Comparison of ENCODE assay signal across 9 cellular contexts in genomic region chr11:78039391-78039918, GRCh38. TPM values are rescaled to one million over a fixed set of nuclear protein-coding genes. Genes with fewer than 3 reads are reported as not detected.
DNase-seq lines count a peak whose midpoint lies in the region; ATAC-seq, FAIRE-seq and TF ChIP-seq lines count a peak whose summit lies in the region.
"Had no signal": no experiment of that assay in that cellular context is flagged by ENCODE, and none has a peak within 500 bp of the region (broad histone marks: within the 10 kb centered on the region; RNA-seq: fewer than 3 reads in every experiment).

No MANE protein-coding gene starts in this region.

- no peak overlapping the region for H3K9ac ChIP-seq in keratinocyte (ENCODE audit: control insufficient read depth, extremely low read depth, insufficient read depth, low read length)

- no peaks in the 10 kb centered on the region for H4K20me1 ChIP-seq in keratinocyte (ENCODE audit: control insufficient read depth, extremely low read depth, insufficient read depth, low read length)

- TF ChIP-seq CTCF in keratinocyte (optimal IDR thresholded peaks at IDR 0.05 in 1 of 3, IDR thresholded peaks at IDR 0.05 in 1 of 3, conservative IDR thresholded peaks at IDR 0.05 in 1 of 3; ENCODE audit: extremely low read depth in 1 of 3, insufficient read depth in 2 of 3, low read length in 3 of 3) (no peak), thyroid gland (IDR thresholded peaks at IDR 0.05) (no peak)

- no peaks in the 10 kb centered on the region for H3K79me2 ChIP-seq in keratinocyte (ENCODE audit: control insufficient read depth, insufficient read depth, low read length)

- H3K36me3 ChIP-seq in keratinocyte (ENCODE audit: control insufficient read depth in 2 of 2, extremely low read depth in 1 of 2, insufficient read depth in 2 of 2, low read length in 2 of 2) (no peaks in the 10 kb centered on the region), thyroid gland (no peaks in the 10 kb centered on the region), HAP-1 (replicated peaks) (no peaks in the 10 kb centered on the region)

- H3K4me3 ChIP-seq in keratinocyte (ENCODE audit: control insufficient read depth in 2 of 3, extremely low read depth in 1 of 3, insufficient read depth in 2 of 3, low read depth in 1 of 3, low read length in 3 of 3) (no peak overlapping the region), thyroid gland (replicated peaks in 1 of 3) (no peak overlapping the region), HAP-1 (no peak overlapping the region)

- peak overlapping the region; percentile 91 for H3K27ac Mint-ChIP-seq in activated CD8-positive, alpha-beta memory T cell treated with anti-CD3 and anti-CD28 coated beads, Interleukin-2, amount 10 ng/mL, durations not matched to agents 7 days and 5 days
- peak overlapping the region; percentile 72 for H3K27ac Mint-ChIP-seq in T-helper 17 cell

- in situ Hi-C loops in HAP-1 (cut with MboI; ENCODE audit: low sequenced_read_pairs), result no loop called here

- no peak for TF ChIP-seq POLR2A in thyroid gland (IDR thresholded peaks at IDR 0.05)

- H3K9me3 Mint-ChIP-seq in activated CD8-positive, alpha-beta memory T cell treated with anti-CD3 and anti-CD28 coated beads, Interleukin-2, amount 10 ng/mL, durations not matched to agents 7 days and 5 days (ENCODE audit: low read depth), result no peaks in the 10 kb centered on the region
- H3K9me3 Mint-ChIP-seq: CD14-positive monocyte had no signal

- peak overlapping the region; percentile 57 for H3K27ac ChIP-seq in keratinocyte (ENCODE audit: control insufficient read depth, insufficient read depth, low read length)
- H3K27ac ChIP-seq in thyroid gland, result peak overlapping the region; percentile 66 to 82 (median 68)

- CTCF ChIA-PET in activated CD8-positive, alpha-beta memory T cell treated with anti-CD3 and anti-CD28 coated beads, Interleukin-2, amount 10 ng/mL, durations not matched to agents 7 days and 5 days (lab: Charles Lee), result interaction anchor here (0.7 to 1.0 kb wide), 2 partner anchors 40 to 336 kb away, joined by 3 to 4 read pairs; no protein-coding TSS in a partner anchor

- H3K4me1 ChIP-seq in keratinocyte (ENCODE audit: control insufficient read depth, extremely low read depth, insufficient read depth, low read length), result peaks cover 19% of the 10 kb centered on the region
- peaks cover 14 to 25% of the 10 kb centered on the region in 2 donors for H3K4me1 ChIP-seq in thyroid gland
- H3K4me1 ChIP-seq in HAP-1, result no peaks in the 10 kb centered on the region

- no peak for DNase-seq in activated CD8-positive, alpha-beta memory T cell treated with anti-CD3 and anti-CD28 coated beads, Interleukin-2, amount 10 ng/mL, durations not matched to agents 7 days and 5 days
- no peak for DNase-seq in activated CD8-positive, alpha-beta memory T cell treated with anti-CD3 and anti-CD28 coated beads, Interleukin-2, amount 50 U/mL, for 4 hours
- DNase-seq in T-helper 17 cell, result no peak
- no peak for DNase-seq in keratinocyte (ENCODE audit: low read depth, low spot score)
- DNase-seq in thyroid gland, result no peak
- no peak for DNase-seq in GM03348 (ENCODE audit: low spot score)
- no peak for DNase-seq in HAP-1 (ENCODE audit: low spot score in 2 of 2)
- DNase-seq in activated gamma-delta T cell (lab: John Stamatoyannopoulos, UW), result no peak

- peak; percentile 20 for ATAC-seq in activated CD8-positive, alpha-beta memory T cell treated with anti-CD3 and anti-CD28 coated beads, Interleukin-2, amount 10 ng/mL, durations not matched to agents 7 days and 5 days
- ATAC-seq in T-helper 17 cell, result no peak

- H3K36me3 Mint-ChIP-seq in activated CD8-positive, alpha-beta memory T cell treated with anti-CD3 and anti-CD28 coated beads, Interleukin-2, amount 10 ng/mL, durations not matched to agents 7 days and 5 days, result no peaks in the 10 kb centered on the region
- peaks cover under 1% of the 10 kb centered on the region for H3K36me3 Mint-ChIP-seq in T-helper 17 cell (ENCODE audit: low read depth)
- H3K36me3 Mint-ChIP-seq: CD14-positive monocyte had no signal

- peaks cover 13% of the 10 kb centered on the region for H3K4me1 Mint-ChIP-seq in activated CD8-positive, alpha-beta memory T cell treated with anti-CD3 and anti-CD28 coated beads, Interleukin-2, amount 10 ng/mL, durations not matched to agents 7 days and 5 days
- peaks cover 12% of the 10 kb centered on the region for H3K4me1 Mint-ChIP-seq in T-helper 17 cell

- H3K9me1 ChIP-seq in keratinocyte (ENCODE audit: control insufficient read depth, extremely low read depth, insufficient read depth, low read length), result no peaks in the 10 kb centered on the region

- no peaks in the 10 kb centered on the region for H3K27me3 Mint-ChIP-seq in activated CD8-positive, alpha-beta memory T cell treated with anti-CD3 and anti-CD28 coated beads, Interleukin-2, amount 10 ng/mL, durations not matched to agents 7 days and 5 days
- peaks cover 17% of the 10 kb centered on the region for H3K27me3 Mint-ChIP-seq in T-helper 17 cell

- H2AFZ ChIP-seq in keratinocyte (ENCODE audit: control insufficient read depth, low read length), result peak overlapping the region; percentile 75

- no peak for FAIRE-seq in keratinocyte (lab: Jason Lieb, UNC)

- intact Hi-C loops in thyroid gland (cut with DNase I), result no loop called here

- H3K27me3 ChIP-seq in keratinocyte (ENCODE audit: control insufficient read depth, extremely low read depth, insufficient read depth, low read length) (no peaks in the 10 kb centered on the region), thyroid gland (no peaks in the 10 kb centered on the region), HAP-1 (ENCODE audit: low read depth) (no peaks in the 10 kb centered on the region)

- dilution Hi-C loops in keratinocyte (cut with MboI; ENCODE audit: extremely low pct_ligation_motif_present, low sequenced_read_pairs), result no loop called here

- WGBS in thyroid gland, 2 donors, result 82 to 84% methylated on average over 4 of the region's 4 CpGs

- H3K4me2 ChIP-seq in keratinocyte (ENCODE audit: control insufficient read depth, extremely low read depth, insufficient read depth, low read depth, low read length), result peak overlapping the region; percentile 75

- peak overlapping the region; percentile 62 for H3K4me3 Mint-ChIP-seq in activated CD8-positive, alpha-beta memory T cell treated with anti-CD3 and anti-CD28 coated beads, Interleukin-2, amount 10 ng/mL, durations not matched to agents 7 days and 5 days
- H3K4me3 Mint-ChIP-seq in T-helper 17 cell, result peak overlapping the region; percentile 4

- H3K9me3 ChIP-seq in T-helper 17 cell (ENCODE audit: control insufficient read depth, low read length, poor library complexity, severe bottlenecking) (no peaks in the 10 kb centered on the region), keratinocyte (ENCODE audit: control insufficient read depth, low read depth, low read length) (no peaks in the 10 kb centered on the region), thyroid gland (no peaks in the 10 kb centered on the region), HAP-1 (no peaks in the 10 kb centered on the region)

RNA-seq across cellular contexts. Expression of gene KCTD14, which starts 16.4 kb away (rescaled TPM):
- under 1 TPM; 0.18 to 0.23 TPM for total RNA-seq in activated CD8-positive, alpha-beta memory T cell treated with anti-CD3 and anti-CD28 coated beads, Interleukin-2, amount 10 ng/mL, durations not matched to agents 7 days and 5 days
- under 1 TPM; 0.17 to 0.52 TPM for total RNA-seq in T-helper 17 cell
- polyA plus RNA-seq in keratinocyte, result 0.81 to 3.4 TPM (median 2.1 TPM) in 3 replicates
- polyA plus RNA-seq in keratinocyte (2011; ENCODE audit: low read depth), result 0.60 TPM
- polyA plus RNA-seq in keratinocyte (2011; cell fraction: cytosol; rRNA removed), result 1.0 and 1.6 TPM in 2 replicates
- 0.50 and 0.69 TPM in 2 replicates for polyA plus RNA-seq in keratinocyte (2011; cell fraction: nucleus; rRNA removed)
- polyA plus RNA-seq in keratinocyte (2012; ENCODE audit: low replicate concordance), result 0.52 and 2.6 TPM in 2 replicates
- polyA minus RNA-seq in keratinocyte, result 0.69 to 4.9 TPM (median 1.5 TPM) in 3 replicates
- polyA minus RNA-seq in keratinocyte (2011; cell fraction: cytosol; rRNA and poly(A)+ RNA removed), result 1.3 TPM
- 0.32 and 0.47 TPM in 2 replicates for polyA minus RNA-seq in keratinocyte (2011; cell fraction: nucleus; rRNA and poly(A)+ RNA removed)
- 10 to 100 TPM; 11.6 to 23.7 (median 14.4) TPM for total RNA-seq in thyroid gland

RNA-seq across cellular contexts. Expression of gene THRSP, which starts 24.2 kb away (rescaled TPM):
- not detected for total RNA-seq in activated CD8-positive, alpha-beta memory T cell treated with anti-CD3 and anti-CD28 coated beads, Interleukin-2, amount 10 ng/mL, durations not matched to agents 7 days and 5 days
- total RNA-seq in T-helper 17 cell (not detected), thyroid gland (1 to 10 TPM in 2 of 4 donors, under 1 TPM in 1, not detected in 1; 0.67 to 7.2 (median 2.8) TPM)
- polyA plus RNA-seq in keratinocyte, result not detected in 3 replicates
- polyA plus RNA-seq in keratinocyte (2011; ENCODE audit: low read depth), result not detected
- polyA plus RNA-seq in keratinocyte (2011; cell fraction: cytosol; rRNA removed), result not detected in 2 replicates
- polyA plus RNA-seq in keratinocyte (2011; cell fraction: nucleus; rRNA removed), result not detected in 2 replicates
- not detected in 2 replicates for polyA plus RNA-seq in keratinocyte (2012; ENCODE audit: low replicate concordance)
- polyA minus RNA-seq in keratinocyte, result not detected in 3 replicates
- polyA minus RNA-seq in keratinocyte (2011; cell fraction: cytosol; rRNA and poly(A)+ RNA removed), result not detected
- polyA minus RNA-seq in keratinocyte (2011; cell fraction: nucleus; rRNA and poly(A)+ RNA removed), result not detected in 2 replicates
- polyA plus RNA-seq: CD14-positive monocyte had no signal

RNA-seq across cellular contexts. Expression of gene NDUFC2, which starts 40.2 kb away (rescaled TPM):
- 100 to 1,000 TPM; 179 to 201 TPM for total RNA-seq in activated CD8-positive, alpha-beta memory T cell treated with anti-CD3 and anti-CD28 coated beads, Interleukin-2, amount 10 ng/mL, durations not matched to agents 7 days and 5 days
- total RNA-seq in T-helper 17 cell (10 to 100 TPM; 36.9 to 47.1 TPM), thyroid gland (100 to 1,000 TPM; 205 to 342 (median 228) TPM)
- 132 to 150 TPM (median 150 TPM) in 3 replicates for polyA plus RNA-seq in keratinocyte
- polyA plus RNA-seq in keratinocyte (2011; ENCODE audit: low read depth), result 76.5 TPM
- polyA plus RNA-seq in keratinocyte (2011; cell fraction: cytosol; rRNA removed), result 65.1 and 160 TPM in 2 replicates
- 49.4 and 54.7 TPM in 2 replicates for polyA plus RNA-seq in keratinocyte (2011; cell fraction: nucleus; rRNA removed)
- 205 and 379 TPM in 2 replicates for polyA plus RNA-seq in keratinocyte (2012; ENCODE audit: low replicate concordance)
- 22.9 to 58.9 TPM (median 39.1 TPM) in 3 replicates for polyA minus RNA-seq in keratinocyte
- polyA minus RNA-seq in keratinocyte (2011; cell fraction: cytosol; rRNA and poly(A)+ RNA removed), result 133 TPM
- polyA minus RNA-seq in keratinocyte (2011; cell fraction: nucleus; rRNA and poly(A)+ RNA removed), result 28.2 and 34.4 TPM in 2 replicates

RNA-seq across cellular contexts. Expression of gene INTS4, which starts 45.0 kb away (rescaled TPM):
- total RNA-seq in activated CD8-positive, alpha-beta memory T cell treated with anti-CD3 and anti-CD28 coated beads, Interleukin-2, amount 10 ng/mL, durations not matched to agents 7 days and 5 days, result 10 to 100 TPM; 53.9 to 57.9 TPM
- total RNA-seq in T-helper 17 cell (10 to 100 TPM; 48.9 to 53.4 TPM), thyroid gland (10 to 100 TPM; 31.9 to 53.8 (median 43.7) TPM)
- polyA plus RNA-seq in keratinocyte, result 14.9 to 19.4 TPM (median 18.0 TPM) in 3 replicates
- polyA plus RNA-seq in keratinocyte (2011; ENCODE audit: low read depth), result 10.5 TPM
- 11.2 and 15.5 TPM in 2 replicates for polyA plus RNA-seq in keratinocyte (2011; cell fraction: cytosol; rRNA removed)
- polyA plus RNA-seq in keratinocyte (2011; cell fraction: nucleus; rRNA removed), result 33.3 and 35.1 TPM in 2 replicates
- 15.2 and 15.9 TPM in 2 replicates for polyA plus RNA-seq in keratinocyte (2012; ENCODE audit: low replicate concordance)
- polyA minus RNA-seq in keratinocyte, result 30.7 to 44.7 TPM (median 41.3 TPM) in 3 replicates
- 19.0 TPM for polyA minus RNA-seq in keratinocyte (2011; cell fraction: cytosol; rRNA and poly(A)+ RNA removed)
- polyA minus RNA-seq in keratinocyte (2011; cell fraction: nucleus; rRNA and poly(A)+ RNA removed), result 18.5 and 38.6 TPM in 2 replicates

Comparison
In these comparisons a context has a peak if more than half of its experiments do, and no peak if none do; other contexts are left out.
1. RNA of gene KCTD14, which starts 16.4 kb away (total RNA-seq): 11.6 to 23.7 TPM in thyroid gland; 0.17 to 0.52 TPM in T-helper 17 cell and 0.18 to 0.23 TPM in activated CD8-positive, alpha-beta memory T cell treated with anti-CD3 and anti-CD28 coated beads, Interleukin-2, amount 10 ng/mL, durations not matched to agents 7 days and 5 days; every median in the first group is over 4 times any median in the second.